ENCODE assay signal across 8 cellular contexts in the genomic region with DNA sequence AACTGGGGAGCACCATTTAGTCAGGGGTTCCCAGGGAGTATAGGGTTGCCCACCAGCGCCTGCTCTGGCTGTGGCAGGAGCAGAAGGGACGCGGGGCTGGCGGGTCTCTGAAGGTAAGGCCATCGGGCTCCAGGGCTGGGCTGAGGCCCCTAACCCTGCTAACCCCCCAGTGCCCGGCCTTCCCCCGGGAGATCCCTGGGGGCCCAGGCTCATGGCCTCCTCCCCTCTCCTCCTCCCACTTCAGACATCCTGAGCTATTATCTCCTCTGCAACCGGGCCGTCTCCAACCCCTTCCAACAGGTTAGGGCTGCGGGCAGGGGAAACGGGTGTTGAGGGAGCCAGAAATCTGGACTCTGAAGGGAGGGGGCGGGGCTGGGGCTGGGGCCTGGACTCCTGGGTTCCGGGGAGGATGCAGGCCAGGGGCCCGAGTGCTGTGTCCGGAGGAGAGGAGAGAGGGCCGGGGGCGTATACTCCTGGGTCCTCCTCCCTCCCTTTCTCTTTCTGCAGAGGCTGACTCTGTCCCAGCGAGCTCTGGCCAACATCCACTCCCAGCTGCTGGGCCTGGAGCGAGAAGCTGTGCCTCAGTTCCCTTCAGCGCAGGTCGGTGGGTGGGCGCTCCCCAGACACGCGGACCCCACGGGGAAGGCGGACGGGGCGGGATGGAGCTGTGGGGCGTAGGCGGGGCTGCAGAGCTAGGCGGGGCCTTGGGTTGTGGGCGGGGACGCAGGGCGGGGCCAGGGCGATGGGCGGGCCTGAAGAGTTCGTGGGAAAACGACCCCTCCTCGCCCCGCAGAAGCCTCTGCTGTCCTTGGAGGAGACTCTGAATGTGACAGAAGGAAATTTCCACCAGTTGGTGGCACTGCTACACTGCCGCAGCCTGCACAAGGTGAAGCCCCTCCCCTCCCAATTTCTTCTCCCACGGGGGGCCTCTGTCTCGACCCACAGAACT. TPM values are rescaled to one million over a fixed set of nuclear protein-coding genes. Genes with fewer than 3 reads are reported as not detected.
DNase-seq lines count a peak whose midpoint lies in the region; ATAC-seq and TF ChIP-seq lines count a peak whose summit lies in the region.

No MANE protein-coding gene starts in this region.

- H3K36me3 ChIP-seq in right lobe of liver: no peaks in the 10 kb centered on the region

- peak in 3 of 4 donors; percentile 16 to 30 (median 19) for TF ChIP-seq CTCF in right lobe of liver (IDR thresholded peaks at IDR 0.05)

- H3K4me1 ChIP-seq in right lobe of liver: peaks cover 0 to 10% (median 0%) of the 10 kb centered on the region in 4 donors

- peak overlapping the region; percentile 9 to 64 (median 41) for H3K4me3 Mint-ChIP-seq in T-cell
- peak overlapping the region; percentile 41 for H3K4me3 Mint-ChIP-seq in central memory CD8-positive, alpha-beta T cell

- POLR2A ChIA-PET in T-cell (lab: Charles Lee): interaction anchor here in 1 of 2 donors (0.6 kb wide), 1 partner anchor 1754 kb away, joined by 5 read pairs; no protein-coding TSS in a partner anchor

- H3K27me3 Mint-ChIP-seq in T-cell: peaks cover 14 to 30% of the 10 kb centered on the region in 2 donors
- peaks cover 33% of the 10 kb centered on the region for H3K27me3 Mint-ChIP-seq in central memory CD8-positive, alpha-beta T cell

- no peak for TF ChIP-seq POLR2A in right lobe of liver (IDR thresholded peaks at IDR 0.05)

- no peaks in the 10 kb centered on the region for H3K36me3 Mint-ChIP-seq in T-cell
- H3K36me3 Mint-ChIP-seq in central memory CD8-positive, alpha-beta T cell (ENCODE audit: insufficient read depth): no peaks in the 10 kb centered on the region

- no peak overlapping the region for H3K27ac ChIP-seq in right lobe of liver

- H3K27me3 ChIP-seq in right lobe of liver: peaks cover 0 to 3% of the 10 kb centered on the region in 2 donors

- peak; percentile 76 for DNase-seq in activated effector memory CD4-positive, alpha-beta T cell treated with anti-CD3 and anti-CD28 coated beads, Interleukin-2, amount 50 U/mL, for 16 hours
- no peak for DNase-seq in activated effector memory CD4-positive, alpha-beta T cell treated with Interleukin-2 at 50 U/mL for 16 hours
- DNase-seq in T-cell (peak in 22 of 34 experiments; percentile 20 to 53 (median 31)), right lobe of liver (no peak), hepatic stellate cell (ENCODE audit: low spot score) (no peak)
- no peak for DNase-seq in central memory CD8-positive, alpha-beta T cell (ENCODE audit: low spot score in 2 of 2)
- peak; percentile 21 for DNase-seq in stimulated activated CD8-positive, alpha-beta memory T cell treated with anti-CD3 and anti-CD28 coated beads, Interleukin-4, amount 100 ng/mL, for 24 hours (ENCODE audit: low read depth)

- H3K9me3 ChIP-seq in right lobe of liver: no peaks in the 10 kb centered on the region

- no peaks in the 10 kb centered on the region for H3K9me3 Mint-ChIP-seq in T-cell
- no peaks in the 10 kb centered on the region for H3K9me3 Mint-ChIP-seq in central memory CD8-positive, alpha-beta T cell

- ATAC-seq in T-cell (replicated peaks in 1 of 4): peak; percentile 71 to 91 (median 78)
- peak; percentile 65 for ATAC-seq in central memory CD8-positive, alpha-beta T cell (replicated peaks; ENCODE audit: extremely low read depth, poor library complexity, severe bottlenecking)
- ATAC-seq in right lobe of liver: peak; percentile 43 to 62 (median 54)
- ATAC-seq in GM21786 (IDR thresholded peaks at IDR 0.05; ENCODE audit: unreplicated experiment): no peak

- no peak overlapping the region for H3K27ac Mint-ChIP-seq in T-cell
- H3K27ac Mint-ChIP-seq in central memory CD8-positive, alpha-beta T cell (ENCODE audit: low read depth): no peak overlapping the region

- intact Hi-C loops in right lobe of liver (cut with DNase I): no loop called here

- CTCF ChIA-PET in T-cell (lab: Charles Lee): no interaction called here

- WGBS in right lobe of liver (ENCODE audit: insufficient coverage, low coverage, low lambda C conversion rate, missing lambda C conversion rate): 3% methylated on average over 17 of the region's 43 CpGs

- no peak overlapping the region for H3K4me3 ChIP-seq in right lobe of liver

- peaks cover 19 to 28% (median 19%) of the 10 kb centered on the region in 3 donors for H3K4me1 Mint-ChIP-seq in T-cell
- peaks cover 28% of the 10 kb centered on the region for H3K4me1 Mint-ChIP-seq in central memory CD8-positive, alpha-beta T cell

RNA-seq across cellular contexts. Expression of a gene that starts 15.3 kb away (rescaled TPM):
- total RNA-seq in T-cell (under 1 TPM in 2 of 5 donors, not detected in 3; 0.26 to 0.41 TPM), right lobe of liver (under 1 TPM in 5 of 6 experiments, not detected in 1; 0.30 to 0.93 (median 0.35) TPM)

RNA-seq across cellular contexts. Expression of a gene that starts 18.4 kb away (rescaled TPM):
- total RNA-seq in T-cell (100 to 1,000 TPM; 506 to 622 (median 618) TPM), right lobe of liver (10 to 100 TPM; 29.8 to 66.3 (median 41.1) TPM)

RNA-seq across cellular contexts. Expression of a gene that starts 33.0 kb away (rescaled TPM):
- total RNA-seq in T-cell: 1 to 10 TPM; 2.2 to 7.9 (median 7.5) TPM
- total RNA-seq in right lobe of liver: 1 to 10 TPM; 1.5 to 5.7 (median 3.3) TPM

RNA-seq across cellular contexts. Expression of a gene that starts 42.5 kb away (rescaled TPM):
- total RNA-seq in T-cell: under 1 TPM in 1 of 5 donors, not detected in 4; 0.43 TPM
- 1 to 10 TPM; 1.3 to 3.7 (median 2.0) TPM for total RNA-seq in right lobe of liver

Comparison
In these comparisons a context has a peak if more than half of its experiments do, and no peak if none do; other contexts are left out.
1. DNase-seq: peak in activated effector memory CD4-positive, alpha-beta T cell treated with anti-CD3 and anti-CD28 coated beads, Interleukin-2, amount 50 U/mL, for 16 hours (single experiment), T-cell (22 of 34) and stimulated activated CD8-positive, alpha-beta memory T cell treated with anti-CD3 and anti-CD28 coated beads, Interleukin-4, amount 100 ng/mL, for 24 hours (single experiment); none in activated effector memory CD4-positive, alpha-beta T cell treated with Interleukin-2 at 50 U/mL for 16 hours (single experiment), central memory CD8-positive, alpha-beta T cell (0 of 2), right lobe of liver (0 of 3) and hepatic stellate cell (single experiment).
2. RNA of a gene that starts 18.4 kb away (total RNA-seq): 506 to 622 TPM in T-cell; 29.8 to 66.3 TPM in right lobe of liver; every median in the first group is over 4 times any median in the second.